16 cellular contexts compared by ENCODE assay signal in genomic region chr2:214465386-214466146, GRCh38. TPM values are rescaled to one million over a fixed set of nuclear protein-coding genes. Genes with fewer than 3 reads are reported as not detected.
DNase-seq lines count a peak whose midpoint lies in the region; ATAC-seq and TF ChIP-seq lines count a peak whose summit lies in the region.
"Had no signal": no experiment of that assay in that cellular context is flagged by ENCODE, and none has a peak within 500 bp of the region (broad histone marks: within the 10 kb centered on the region; RNA-seq: fewer than 3 reads in every experiment).

No MANE protein-coding gene starts in this region.

- H3K4me1 ChIP-seq in mammary epithelial cell (ENCODE audit: insufficient read depth, low read length) (no peaks in the 10 kb centered on the region), hepatocyte (ENCODE audit: insufficient read depth) (no peaks in the 10 kb centered on the region), tibial artery (peaks cover 0 to 15% (median 9%) of the 10 kb centered on the region in 4 donors)

- no peaks in the 10 kb centered on the region for H3K36me3 ChIP-seq in mammary epithelial cell (ENCODE audit: insufficient read depth, low read length)
- H3K36me3 ChIP-seq in hepatocyte (replicated peaks; ENCODE audit: insufficient read depth, low read depth): no peaks in the 10 kb centered on the region
- H3K36me3 ChIP-seq in tibial artery: no peaks in the 10 kb centered on the region

- DNase-seq in DMS53 (lab: John Stamatoyannopoulos, UW) (peak; percentile 4), DMS53 treated with DMSO at 0.1 percent for 48 hours (lab: John Stamatoyannopoulos, UW; ENCODE audit: unreplicated experiment) (no peak), mammary epithelial cell (peak; percentile 48), hepatocyte (ENCODE audit: low spot score) (peak; percentile 28), tibial artery (peak; percentile 49 to 77), GM10266 (ENCODE audit: extremely low spot score) (no peak)
- DNase-seq in activated naive CD4-positive, alpha-beta T cell treated with anti-CD3 and anti-CD28 coated beads for 36 hours: no peak
- DNase-seq: activated CD4-positive, alpha-beta T cell treated with anti-CD3 and anti-CD28 coated beads, Interleukin-2, amount 10 ng/mL, durations not matched to agents 7 days and 5 days; DMS153; effector CD4-positive, alpha-beta T cell; NCI-H1105; nephron progenitor cell; stimulated activated naive CD4-positive, alpha-beta T cell had no signal

- no peak for TF ChIP-seq CTCF in mammary epithelial cell (conservative IDR thresholded peaks at IDR 0.05 in 1 of 2, IDR thresholded peaks at IDR 0.05 in 1 of 2; ENCODE audit: extremely low read depth in 1 of 2, insufficient read depth in 1 of 2, low read depth in 1 of 2, low read length in 2 of 2)
- TF ChIP-seq CTCF in hepatocyte (IDR thresholded peaks at IDR 0.05; ENCODE audit: poor library complexity): no peak
- TF ChIP-seq CTCF in tibial artery (IDR thresholded peaks at IDR 0.05): no peak
- TF ChIP-seq CTCF in GM10266 (IDR thresholded peaks at IDR 0.05; ENCODE audit: control insufficient read depth, insufficient read depth, low read depth, missing control alignments): no peak

- H3K4me1 Mint-ChIP-seq in activated naive CD4-positive, alpha-beta T cell treated with anti-CD3 and anti-CD28 coated beads for 36 hours (ENCODE audit: low read depth): no peaks in the 10 kb centered on the region
- H3K4me1 Mint-ChIP-seq: activated CD4-positive, alpha-beta T cell treated with anti-CD3 and anti-CD28 coated beads, Interleukin-2, amount 10 ng/mL, durations not matched to agents 7 days and 5 days; activated naive CD4-positive, alpha-beta T cell treated with anti-CD3 and anti-CD28 coated beads, Interleukin-2, amount 50 U/mL, for 24 hours; nephron progenitor cell had no signal

- in situ Hi-C loops in mammary epithelial cell (cut with MboI; ENCODE audit: low sequenced_read_pairs in 2 of 2): no loop called here

- H3K36me3 Mint-ChIP-seq in activated naive CD4-positive, alpha-beta T cell treated with anti-CD3 and anti-CD28 coated beads for 36 hours (ENCODE audit: low read depth): no peaks in the 10 kb centered on the region
- H3K36me3 Mint-ChIP-seq: activated naive CD4-positive, alpha-beta T cell treated with anti-CD3 and anti-CD28 coated beads, Interleukin-2, amount 50 U/mL, for 24 hours had no signal

- no peak for ATAC-seq in GM21723 (IDR thresholded peaks at IDR 0.05; ENCODE audit: unreplicated experiment)

- H3K27ac Mint-ChIP-seq in activated naive CD4-positive, alpha-beta T cell treated with anti-CD3 and anti-CD28 coated beads for 36 hours: no peak overlapping the region
- H3K27ac Mint-ChIP-seq: activated CD4-positive, alpha-beta T cell treated with anti-CD3 and anti-CD28 coated beads, Interleukin-2, amount 10 ng/mL, durations not matched to agents 7 days and 5 days; activated naive CD4-positive, alpha-beta T cell treated with anti-CD3 and anti-CD28 coated beads, Interleukin-2, amount 50 U/mL, for 24 hours had no signal

- H3K9me3 ChIP-seq in mammary epithelial cell (replicated peaks; ENCODE audit: insufficient read depth, low read length) (no peaks in the 10 kb centered on the region), hepatocyte (ENCODE audit: low read depth) (no peaks in the 10 kb centered on the region), tibial artery (no peaks in the 10 kb centered on the region)

- no peak overlapping the region for H3K4me3 ChIP-seq in mammary epithelial cell (replicated peaks in 1 of 3; ENCODE audit: insufficient read depth in 1 of 3, low read depth in 2 of 3, low read length in 3 of 3)
- no peak overlapping the region for H3K4me3 ChIP-seq in hepatocyte
- no peak overlapping the region for H3K4me3 ChIP-seq in tibial artery

- 100% methylated on average over 3 of the region's 3 CpGs for WGBS in mammary epithelial cell (ENCODE audit: low coverage, missing lambda C conversion rate)
- WGBS in hepatocyte (ENCODE audit: low lambda C conversion rate, missing lambda C conversion rate): 78% methylated on average over 3 of the region's 3 CpGs

- CTCF ChIA-PET in mammary epithelial cell (lab: Charles Lee; ENCODE audit: low non-redundant PET): no interaction called here
- CTCF ChIA-PET in activated naive CD4-positive, alpha-beta T cell treated with anti-CD3 and anti-CD28 coated beads for 36 hours (lab: Charles Lee): no interaction called here

- no peaks in the 10 kb centered on the region for H3K9me2 ChIP-seq in hepatocyte (replicated peaks; ENCODE audit: insufficient read depth)

- no peak overlapping the region for H3K9ac ChIP-seq in mammary epithelial cell (ENCODE audit: insufficient read depth, low read length)

- dilution Hi-C loops in mammary epithelial cell (cut with HindIII; ENCODE audit: low sequenced_read_pairs): no loop called here

- no peak overlapping the region for H3K4me3 Mint-ChIP-seq in activated naive CD4-positive, alpha-beta T cell treated with anti-CD3 and anti-CD28 coated beads for 36 hours
- H3K4me3 Mint-ChIP-seq: activated CD4-positive, alpha-beta T cell treated with anti-CD3 and anti-CD28 coated beads, Interleukin-2, amount 10 ng/mL, durations not matched to agents 7 days and 5 days; activated naive CD4-positive, alpha-beta T cell treated with anti-CD3 and anti-CD28 coated beads, Interleukin-2, amount 50 U/mL, for 24 hours; nephron progenitor cell had no signal

- no peak overlapping the region for H3K27ac ChIP-seq in mammary epithelial cell (ENCODE audit: insufficient read depth, low read depth, low read length)
- peak overlapping the region; percentile 48 for H3K27ac ChIP-seq in hepatocyte
- peak overlapping the region; percentile 67 to 68 for H3K27ac ChIP-seq in tibial artery
- H3K27ac ChIP-seq: 22Rv1 had no signal

- no peaks in the 10 kb centered on the region for H3K79me2 ChIP-seq in mammary epithelial cell (ENCODE audit: insufficient read depth, low read length)
- H3K79me2 ChIP-seq in hepatocyte: no peaks in the 10 kb centered on the region

- H3K4me2 ChIP-seq in mammary epithelial cell (ENCODE audit: insufficient read depth, low read depth, low read length) (no peak overlapping the region), hepatocyte (no peak overlapping the region)

- H3K27me3 Mint-ChIP-seq in activated naive CD4-positive, alpha-beta T cell treated with anti-CD3 and anti-CD28 coated beads for 36 hours (ENCODE audit: low read depth): no peaks in the 10 kb centered on the region
- H3K27me3 Mint-ChIP-seq: activated CD4-positive, alpha-beta T cell treated with anti-CD3 and anti-CD28 coated beads, Interleukin-2, amount 10 ng/mL, durations not matched to agents 7 days and 5 days had no signal

- H2AFZ ChIP-seq in mammary epithelial cell (ENCODE audit: low read depth, low read length): no peak overlapping the region
- no peak overlapping the region for H2AFZ ChIP-seq in hepatocyte

- no peaks in the 10 kb centered on the region for H3K27me3 ChIP-seq in mammary epithelial cell (ENCODE audit: insufficient read depth, low read length)
- H3K27me3 ChIP-seq in hepatocyte: no peaks in the 10 kb centered on the region
- no peaks in the 10 kb centered on the region for H3K27me3 ChIP-seq in tibial artery

- BruUV-seq in mammary epithelial cell (replicated peaks; lab: Mats Ljungman, UMichigan): no TSS peak

- H3K9me3 Mint-ChIP-seq in activated naive CD4-positive, alpha-beta T cell treated with anti-CD3 and anti-CD28 coated beads for 36 hours: no peaks in the 10 kb centered on the region
- H3K9me3 Mint-ChIP-seq: activated CD4-positive, alpha-beta T cell treated with anti-CD3 and anti-CD28 coated beads, Interleukin-2, amount 10 ng/mL, durations not matched to agents 7 days and 5 days had no signal

- intact Hi-C loops in mammary epithelial cell (cut with micrococcal nuclease) (no loop called here), tibial artery (cut with DNase I; ENCODE audit: low total_unique reads) (no loop called here)
- intact Hi-C loops in activated naive CD4-positive, alpha-beta T cell treated with anti-CD3 and anti-CD28 coated beads for 36 hours (cut with micrococcal nuclease): no loop called here

- H4K20me1 ChIP-seq in mammary epithelial cell (ENCODE audit: insufficient read depth, low read length) (no peaks in the 10 kb centered on the region), hepatocyte (ENCODE audit: insufficient read depth, poor library complexity, severe bottlenecking) (no peaks in the 10 kb centered on the region)

RNA-seq across cellular contexts. Expression of gene VWC2L, which starts 54.7 kb away (rescaled TPM):
- total RNA-seq in mammary epithelial cell (not detected), hepatocyte (0.10 and 0.40 TPM in 2 replicates)
- polyA plus RNA-seq in mammary epithelial cell (not detected), hepatocyte (not detected in 2 replicates)
- polyA minus RNA-seq in mammary epithelial cell: not detected
- not detected for total RNA-seq in activated naive CD4-positive, alpha-beta T cell treated with anti-CD3 and anti-CD28 coated beads for 36 hours
- total RNA-seq: activated CD4-positive, alpha-beta T cell treated with anti-CD3 and anti-CD28 coated beads, Interleukin-2, amount 10 ng/mL, durations not matched to agents 7 days and 5 days had no signal

Comparison
In these comparisons a context has a peak if more than half of its experiments do, and no peak if none do; other contexts are left out.
1. DNase-seq: peak in DMS53 (single experiment), mammary epithelial cell (single experiment), hepatocyte (single experiment) and tibial artery (2 of 2); none in DMS53 treated with DMSO at 0.1 percent for 48 hours (single experiment), activated naive CD4-positive, alpha-beta T cell treated with anti-CD3 and anti-CD28 coated beads for 36 hours (single experiment) and GM10266 (single experiment).